13 cellular contexts compared by ENCODE assay signal in the genomic region with DNA sequence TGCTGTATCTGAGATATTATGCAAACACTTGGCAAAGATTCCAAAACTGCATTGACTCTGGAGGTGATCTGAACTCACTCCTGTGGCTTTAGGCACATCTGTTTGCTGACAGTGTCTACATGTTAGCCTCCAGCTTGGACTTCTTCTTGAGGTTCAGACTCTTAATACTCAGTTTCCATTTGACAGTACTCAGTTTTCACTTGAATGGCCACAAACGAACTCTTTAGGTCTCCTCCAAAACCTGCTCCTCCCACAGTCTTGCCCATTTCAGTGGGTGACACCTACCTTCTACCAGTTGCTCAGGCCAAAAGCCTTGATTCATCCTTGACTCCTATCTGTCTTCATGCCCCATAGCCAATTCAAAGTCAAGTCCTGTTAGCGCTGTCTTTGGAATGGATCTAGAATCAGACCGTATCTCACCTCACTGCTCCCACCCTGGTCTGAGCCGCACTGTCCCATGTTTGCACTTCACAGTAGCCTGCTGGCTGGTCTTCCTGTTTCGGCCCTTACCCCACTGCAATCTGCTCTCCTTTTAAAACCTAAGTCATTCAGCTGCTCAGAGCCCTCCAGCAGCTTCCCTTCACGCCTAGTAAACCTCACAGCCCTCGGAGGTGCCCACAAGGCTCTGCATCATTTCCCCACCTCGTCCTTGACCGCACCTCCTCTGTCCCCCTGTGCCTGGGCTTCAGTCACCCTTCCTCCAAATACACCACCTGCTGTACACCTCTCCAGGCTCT. TPM values are rescaled to one million over a fixed set of nuclear protein-coding genes. Genes with fewer than 3 reads are reported as not detected.
DNase-seq lines count a peak whose midpoint lies in the region; ATAC-seq, FAIRE-seq and TF ChIP-seq lines count a peak whose summit lies in the region.
"Had no signal": no experiment of that assay in that cellular context is flagged by ENCODE, and none has a peak within 500 bp of the region (broad histone marks: within the 10 kb centered on the region; RNA-seq: fewer than 3 reads in every experiment).

No MANE protein-coding gene starts in this region.

- H4K20me1 ChIP-seq in neural progenitor cell (ENCODE audit: low read depth) = no peaks in the 10 kb centered on the region

- TF ChIP-seq EP300 in ovary (IDR thresholded peaks at IDR 0.05) = no peak

- no peaks in the 10 kb centered on the region for H3K79me2 ChIP-seq in neural progenitor cell (ENCODE audit: low read depth)

- H3K4me3 Mint-ChIP-seq in effector memory CD8-positive, alpha-beta T cell = peak overlapping the region; percentile 44 to 57
- no peak overlapping the region for H3K4me3 Mint-ChIP-seq in neural progenitor cell

- peaks cover 57 to 68% of the 10 kb centered on the region in 2 donors for H3K4me1 Mint-ChIP-seq in effector memory CD8-positive, alpha-beta T cell (ENCODE audit: low read depth in 2 of 2)
- no peaks in the 10 kb centered on the region for H3K4me1 Mint-ChIP-seq in neural progenitor cell

- 89 to 92% methylated on average over 9 of the region's 9 CpGs for WGBS in pancreas, 2 donors
- WGBS in ovary, 3 donors = 90 to 92% (median 91%) methylated on average over 9 of the region's 9 CpGs

- ATAC-seq in GM19395 (IDR thresholded peaks at IDR 0.05; ENCODE audit: unreplicated experiment) (peak; percentile 80), HG03066 (IDR thresholded peaks at IDR 0.05; ENCODE audit: low read depth, unreplicated experiment) (peak; percentile 74), GM19324 (IDR thresholded peaks at IDR 0.05; ENCODE audit: low FRiP score, unreplicated experiment) (no peak), pancreas (no peak)
- peak; percentile 81 for ATAC-seq in effector memory CD8-positive, alpha-beta T cell (replicated peaks)

- FAIRE-seq in pancreas (lab: Jason Lieb, UNC) = no peak

- H3K4me1 ChIP-seq in pancreas = no peaks in the 10 kb centered on the region
- H3K4me1 ChIP-seq in ovary (ENCODE audit: insufficient read depth) = no peaks in the 10 kb centered on the region
- no peaks in the 10 kb centered on the region for H3K4me1 ChIP-seq in neural progenitor cell
- H3K4me1 ChIP-seq: transverse colon had no signal

- no peaks in the 10 kb centered on the region for H3K27me3 Mint-ChIP-seq in effector memory CD8-positive, alpha-beta T cell
- H3K27me3 Mint-ChIP-seq in neural progenitor cell (ENCODE audit: insufficient read depth, low read depth) = no peaks in the 10 kb centered on the region

- H3K9me3 ChIP-seq in pancreas (no peaks in the 10 kb centered on the region), ovary (no peaks in the 10 kb centered on the region), neural progenitor cell (ENCODE audit: low read depth) (no peaks in the 10 kb centered on the region)
- H3K9me3 ChIP-seq: transverse colon had no signal

- peaks cover 3 to 67% (median 39%) of the 10 kb centered on the region in 3 donors for H3K36me3 ChIP-seq in pancreas
- no peaks in the 10 kb centered on the region for H3K36me3 ChIP-seq in ovary
- H3K36me3 ChIP-seq in neural progenitor cell = peaks cover 8% of the 10 kb centered on the region

- no peaks in the 10 kb centered on the region for H3F3A ChIP-seq in neural progenitor cell (ENCODE audit: low read depth)

- TF ChIP-seq CTCF in GM12864 (IDR thresholded peaks at IDR 0.05; ENCODE audit: low read depth, low read length, missing control alignments) (no peak), pancreas (IDR thresholded peaks at IDR 0.05) (no peak), ovary (IDR thresholded peaks at IDR 0.05) (no peak), neural progenitor cell (IDR thresholded peaks at IDR 0.05) (no peak)

- no peaks in the 10 kb centered on the region for H3K9me3 Mint-ChIP-seq in effector memory CD8-positive, alpha-beta T cell
- no peaks in the 10 kb centered on the region for H3K9me3 Mint-ChIP-seq in neural progenitor cell

- intact Hi-C loops in pancreas (cut with DNase I) = no loop called here
- intact Hi-C loops in ovary (cut with DNase I) = loop anchor here in 1 of 4 donors (10.0 kb wide), 1 partner anchor 183 kb away; no protein-coding TSS in a partner anchor

- peaks cover 87% of the 10 kb centered on the region for H3K36me3 Mint-ChIP-seq in effector memory CD8-positive, alpha-beta T cell (ENCODE audit: insufficient read depth)
- H3K36me3 Mint-ChIP-seq in neural progenitor cell = peaks cover 28% of the 10 kb centered on the region

- no peak overlapping the region for H3K4me2 ChIP-seq in neural progenitor cell

- H3K27ac ChIP-seq in pancreas = no peak overlapping the region
- H3K27ac ChIP-seq in ovary = no peak overlapping the region
- no peak overlapping the region for H3K27ac ChIP-seq in neural progenitor cell
- H3K27ac ChIP-seq: transverse colon had no signal

- DNase-seq in GM12864 (ENCODE audit: low read depth) (peak; percentile 59), pancreas (no peak), ovary (no peak), neural progenitor cell (ENCODE audit: low spot score) (no peak)
- no peak for DNase-seq in effector memory CD8-positive, alpha-beta T cell
- DNase-seq: central memory CD4-positive, alpha-beta T cell; kidney glomerular epithelial cell; NCI-H774; transverse colon had no signal

- no peak overlapping the region for H3K9ac ChIP-seq in neural progenitor cell

- H3K4me3 ChIP-seq in GM12864 (ENCODE audit: low read depth, low read length) = peak overlapping the region; percentile 15
- H3K4me3 ChIP-seq in pancreas = no peak overlapping the region
- H3K4me3 ChIP-seq in ovary = no peak overlapping the region
- no peak overlapping the region for H3K4me3 ChIP-seq in neural progenitor cell
- H3K4me3 ChIP-seq: transverse colon had no signal

- no peak for TF ChIP-seq POLR2A in ovary (IDR thresholded peaks at IDR 0.05)

- H3K27me3 ChIP-seq in pancreas (no peaks in the 10 kb centered on the region), ovary (no peaks in the 10 kb centered on the region), neural progenitor cell (no peaks in the 10 kb centered on the region)
- H3K27me3 ChIP-seq: transverse colon had no signal

- peak overlapping the region; percentile 86 to 88 for H3K27ac Mint-ChIP-seq in effector memory CD8-positive, alpha-beta T cell
- no peak overlapping the region for H3K27ac Mint-ChIP-seq in neural progenitor cell

- no peak overlapping the region for H2AFZ ChIP-seq in neural progenitor cell (replicated peaks)

RNA-seq across cellular contexts. Expression of gene ATG16L1, which starts 10.5 kb away (rescaled TPM):
- total RNA-seq in pancreas (10 to 100 TPM in 3 of 6 donors, 1 to 10 TPM in 3; 7.9 to 15.0 (median 10.5) TPM), ovary (10 to 100 TPM; 16.3 to 32.3 (median 21.4) TPM), neural progenitor cell (ENCODE audit: low replicate concordance) (25.3 and 29.9 TPM in 2 replicates)
- polyA plus RNA-seq in pancreas (10 to 100 TPM in 1 of 2 donors, 1 to 10 TPM in 1; 7.4 to 11.9 TPM), ovary (10 to 100 TPM in 1 of 2 donors, 1 to 10 TPM in 1; 9.5 to 17.6 TPM)

RNA-seq across cellular contexts. Expression of gene SAG, which starts 45.6 kb away (rescaled TPM):
- total RNA-seq in pancreas (not detected), ovary (not detected), neural progenitor cell (ENCODE audit: low replicate concordance) (0.03 TPM in 1 of 2 replicates, not detected in the other)
- polyA plus RNA-seq in pancreas (not detected), ovary (not detected)
- total RNA-seq: fibroblast of villous mesenchyme, transverse colon had no signal

Comparison
In these comparisons a context has a peak if more than half of its experiments do, and no peak if none do; other contexts are left out.
1. ATAC-seq: peak in GM19395 (single experiment), HG03066 (single experiment) and effector memory CD8-positive, alpha-beta T cell (single experiment); none in GM19324 (single experiment) and pancreas (0 of 4).